In genomic region chr13:72637561-72637960, GRCh38 we compare ENCODE assay signal across 22 cellular contexts.
DNase-seq lines count a peak whose midpoint lies in the region; ATAC-seq, FAIRE-seq and TF ChIP-seq lines count a peak whose summit lies in the region.
"Had no signal": no experiment of that assay in that cellular context is flagged by ENCODE, and none has a peak within 500 bp of the region (broad histone marks: within the 10 kb centered on the region; RNA-seq: fewer than 3 reads in every experiment).

No MANE protein-coding gene starts in this region.

- H3K9me1 ChIP-seq in keratinocyte (ENCODE audit: control insufficient read depth, extremely low read depth, insufficient read depth, low read length) = no peaks in the 10 kb centered on the region

- intact Hi-C loops in sigmoid colon (cut with DNase I) = no loop called here

- dilution Hi-C loops in keratinocyte (cut with MboI; ENCODE audit: extremely low pct_ligation_motif_present, low sequenced_read_pairs) = no loop called here

- H3K9me3 Mint-ChIP-seq in stimulated activated effector memory CD8-positive, alpha-beta T cell treated with anti-CD3 and anti-CD28 coated beads, Interleukin-12 subunit alpha, Interleukin-12 subunit beta, amount 100 ng/mL, for 72 hours = no peaks in the 10 kb centered on the region
- H3K9me3 Mint-ChIP-seq: CD14-positive monocyte had no signal

- H3K4me1 ChIP-seq in HUES6 (ENCODE audit: control insufficient read depth, insufficient read depth, low read length) (peaks cover 34% of the 10 kb centered on the region), keratinocyte (ENCODE audit: control insufficient read depth, extremely low read depth, insufficient read depth, low read length) (peaks cover 24% of the 10 kb centered on the region), sigmoid colon (no peaks in the 10 kb centered on the region)
- H3K4me1 ChIP-seq: SJSA1 had no signal

- TF ChIP-seq CTCF in bronchial epithelial cell (IDR thresholded peaks at IDR 0.05; ENCODE audit: insufficient read depth, low read length, severe bottlenecking) (no peak), keratinocyte (optimal IDR thresholded peaks at IDR 0.05 in 1 of 3, IDR thresholded peaks at IDR 0.05 in 1 of 3, conservative IDR thresholded peaks at IDR 0.05 in 1 of 3; ENCODE audit: extremely low read depth in 1 of 3, insufficient read depth in 2 of 3, low read length in 3 of 3) (no peak), sigmoid colon (IDR thresholded peaks at IDR 0.05) (no peak)

- WGBS in sigmoid colon, 2 donors = 78 to 84% methylated on average over 4 of the region's 4 CpGs

- H3K27ac ChIP-seq in HUES6 (ENCODE audit: low read depth, low read length) = peak overlapping the region; percentile 70; the same call in 1 of the 2 replicates
- H3K27ac ChIP-seq in keratinocyte (ENCODE audit: control insufficient read depth, insufficient read depth, low read length) = peak overlapping the region; percentile 89
- H3K27ac ChIP-seq in sigmoid colon = no peak overlapping the region
- H3K27ac ChIP-seq: SJSA1 had no signal

- no peak for TF ChIP-seq POLR2A in sigmoid colon (IDR thresholded peaks at IDR 0.05)

- H3K9ac ChIP-seq in HUES6 (ENCODE audit: low read length) (no peak overlapping the region), keratinocyte (ENCODE audit: control insufficient read depth, extremely low read depth, insufficient read depth, low read length) (no peak overlapping the region)

- peak overlapping the region; percentile 63 for H3K4me2 ChIP-seq in keratinocyte (ENCODE audit: control insufficient read depth, extremely low read depth, insufficient read depth, low read depth, low read length)

- H3K4me3 ChIP-seq in HUES6 (ENCODE audit: low read depth, low read length) = no peak overlapping the region
- H3K4me3 ChIP-seq in bronchial epithelial cell (ENCODE audit: low read depth, low read length) = no peak overlapping the region
- no peak overlapping the region for H3K4me3 ChIP-seq in keratinocyte (ENCODE audit: control insufficient read depth in 2 of 3, extremely low read depth in 1 of 3, insufficient read depth in 2 of 3, low read depth in 1 of 3, low read length in 3 of 3)
- H3K4me3 ChIP-seq in sigmoid colon = no peak overlapping the region
- H3K4me3 ChIP-seq: K562, MG63, SJSA1 had no signal

- no peaks in the 10 kb centered on the region for H3K4me1 Mint-ChIP-seq in stimulated activated effector memory CD8-positive, alpha-beta T cell treated with anti-CD3 and anti-CD28 coated beads, Interleukin-12 subunit alpha, Interleukin-12 subunit beta, amount 100 ng/mL, for 72 hours
- no peaks in the 10 kb centered on the region for H3K4me1 Mint-ChIP-seq in T-helper 17 cell
- H3K4me1 Mint-ChIP-seq: B cell, CD14-positive monocyte had no signal

- H3K4me3 Mint-ChIP-seq in stimulated activated effector memory CD8-positive, alpha-beta T cell treated with anti-CD3 and anti-CD28 coated beads, Interleukin-12 subunit alpha, Interleukin-12 subunit beta, amount 100 ng/mL, for 72 hours = no peak overlapping the region
- H3K4me3 Mint-ChIP-seq in T-helper 17 cell = no peak overlapping the region
- H3K4me3 Mint-ChIP-seq: B cell, CD14-positive monocyte had no signal

- H3K9me3 ChIP-seq in HUES6 (ENCODE audit: control insufficient read depth, insufficient read depth, low read depth, low read length) = 0 out of 2 replicates have a peak, but pooled peaks cover 2% of the 10 kb centered on the region
- H3K9me3 ChIP-seq in keratinocyte (ENCODE audit: control insufficient read depth, low read depth, low read length) = no peaks in the 10 kb centered on the region
- H3K9me3 ChIP-seq in T-helper 17 cell (ENCODE audit: control insufficient read depth, low read length, poor library complexity, severe bottlenecking) = no peaks in the 10 kb centered on the region
- H3K9me3 ChIP-seq in sigmoid colon = no peaks in the 10 kb centered on the region
- H3K9me3 ChIP-seq: MG63, SJSA1 had no signal

- no peak for ATAC-seq in stimulated activated effector memory CD8-positive, alpha-beta T cell treated with anti-CD3 and anti-CD28 coated beads, Interleukin-12 subunit alpha, Interleukin-12 subunit beta, amount 100 ng/mL, for 72 hours
- no peak for ATAC-seq in T-helper 17 cell
- ATAC-seq: HepG2, K562, Panc1 had no signal

- peak; percentile 75 for DNase-seq in COR-L47 (lab: John Stamatoyannopoulos, UW)
- peak; percentile 64 for DNase-seq in bronchial epithelial cell (ENCODE audit: low read depth)
- no peak for DNase-seq in keratinocyte (ENCODE audit: low read depth, low spot score)
- no peak for DNase-seq in stimulated activated effector memory CD8-positive, alpha-beta T cell treated with anti-CD3 and anti-CD28 coated beads, Interleukin-12 subunit alpha, Interleukin-12 subunit beta, amount 100 ng/mL, for 72 hours (ENCODE audit: low spot score in 2 of 2)
- no peak for DNase-seq in T-helper 17 cell
- DNase-seq in sigmoid colon = no peak
- DNase-seq in effector CD8-positive, alpha-beta T cell (lab: John Stamatoyannopoulos, UW) = no peak
- DNase-seq: MG63, NCI-H1417 treated with DMSO at 0.1 percent for 48 hours, NCI-H1930, NCI-H2227 treated with DMSO at 0.1 percent for 48 hours, NCI-H510A, NCI-H748 treated with DMSO at 0.1 percent for 48 hours had no signal

- FAIRE-seq in bronchial epithelial cell (lab: Jason Lieb, UNC) = no peak
- no peak for FAIRE-seq in keratinocyte (lab: Jason Lieb, UNC)
- FAIRE-seq: A204.1, H54, HepG2, K562 had no signal

- H3K27me3 Mint-ChIP-seq in T-helper 17 cell = peaks cover 6% of the 10 kb centered on the region

- no peaks in the 10 kb centered on the region for H3K36me3 ChIP-seq in HUES6 (ENCODE audit: control insufficient read depth, insufficient read depth, low read length)
- H3K36me3 ChIP-seq in bronchial epithelial cell (ENCODE audit: control insufficient read depth, insufficient read depth, low read length) = no peaks in the 10 kb centered on the region
- no peaks in the 10 kb centered on the region for H3K36me3 ChIP-seq in keratinocyte (ENCODE audit: control insufficient read depth in 2 of 2, extremely low read depth in 1 of 2, insufficient read depth in 2 of 2, low read length in 2 of 2)
- H3K36me3 ChIP-seq in sigmoid colon = no peaks in the 10 kb centered on the region
- H3K36me3 ChIP-seq: MG63, SJSA1 had no signal

- no peak for TF ChIP-seq EP300 in sigmoid colon (IDR thresholded peaks at IDR 0.05)

- H2AFZ ChIP-seq in keratinocyte (ENCODE audit: control insufficient read depth, low read length) = peak overlapping the region; percentile 80

- H3K27me3 ChIP-seq in HUES6 (ENCODE audit: control insufficient read depth, insufficient read depth, low read length) (no peaks in the 10 kb centered on the region), bronchial epithelial cell (ENCODE audit: control insufficient read depth, insufficient read depth, low read length) (no peaks in the 10 kb centered on the region), keratinocyte (ENCODE audit: control insufficient read depth, extremely low read depth, insufficient read depth, low read length) (no peaks in the 10 kb centered on the region), sigmoid colon (no peaks in the 10 kb centered on the region)
- H3K27me3 ChIP-seq: MG63, SJSA1 had no signal

- H4K20me1 ChIP-seq in keratinocyte (ENCODE audit: control insufficient read depth, extremely low read depth, insufficient read depth, low read length) = no peaks in the 10 kb centered on the region

- H3K36me3 Mint-ChIP-seq in stimulated activated effector memory CD8-positive, alpha-beta T cell treated with anti-CD3 and anti-CD28 coated beads, Interleukin-12 subunit alpha, Interleukin-12 subunit beta, amount 100 ng/mL, for 72 hours = no peaks in the 10 kb centered on the region
- no peaks in the 10 kb centered on the region for H3K36me3 Mint-ChIP-seq in T-helper 17 cell (ENCODE audit: low read depth)
- H3K36me3 Mint-ChIP-seq: CD14-positive monocyte had no signal

- no peak overlapping the region for H3K27ac Mint-ChIP-seq in stimulated activated effector memory CD8-positive, alpha-beta T cell treated with anti-CD3 and anti-CD28 coated beads, Interleukin-12 subunit alpha, Interleukin-12 subunit beta, amount 100 ng/mL, for 72 hours
- H3K27ac Mint-ChIP-seq in T-helper 17 cell = no peak overlapping the region
- H3K27ac Mint-ChIP-seq: B cell, CD14-positive monocyte had no signal

- H3K79me2 ChIP-seq in keratinocyte (ENCODE audit: control insufficient read depth, insufficient read depth, low read length) = no peaks in the 10 kb centered on the region

Comparison
In these comparisons a context has a peak if more than half of its experiments do, and no peak if none do; other contexts are left out.
1. DNase-seq: peak in COR-L47 (single experiment) and bronchial epithelial cell (single experiment); none in keratinocyte (single experiment), stimulated activated effector memory CD8-positive, alpha-beta T cell treated with anti-CD3 and anti-CD28 coated beads, Interleukin-12 subunit alpha, Interleukin-12 subunit beta, amount 100 ng/mL, for 72 hours (0 of 2), T-helper 17 cell (0 of 3), sigmoid colon (single experiment) and effector CD8-positive, alpha-beta T cell (single experiment).
2. H3K27ac ChIP-seq: peak in HUES6 (single experiment) and keratinocyte (single experiment); none in sigmoid colon (0 of 4).